2 cellular contexts compared by ENCODE assay signal in the genomic region with DNA sequence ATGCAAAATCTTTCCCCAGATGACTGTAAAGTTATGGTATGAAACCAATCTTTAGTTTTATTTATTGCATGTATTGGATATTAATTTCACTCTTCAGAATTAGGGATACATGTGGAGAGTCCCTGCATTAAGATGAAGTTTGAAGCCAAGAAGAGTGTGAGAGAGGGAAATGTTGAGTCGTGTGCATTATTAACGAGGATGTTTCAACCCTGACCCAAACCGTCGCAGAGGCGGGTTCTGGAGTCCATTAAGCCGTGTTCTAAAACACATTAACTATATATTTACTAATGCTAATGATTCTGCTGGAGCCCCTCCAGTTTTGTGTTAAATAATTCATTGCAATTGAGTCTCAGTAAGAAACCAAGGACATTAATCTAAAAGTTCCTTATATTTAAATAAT.
TF ChIP-seq lines count a peak whose summit lies in the region.

No MANE protein-coding gene starts in this region.

TF ChIP-seq in liver, 16 proteins besides CTCF, POLR2A, EP300 and RAD21:
- TF ChIP-seq ATF3 (IDR thresholded peaks at IDR 0.05) (no peak), HNF4A (conservative IDR thresholded peaks at IDR 0.05) (no peak), TAF1 (conservative IDR thresholded peaks at IDR 0.05) (no peak), GABPA (IDR thresholded peaks at IDR 0.05 in 1 of 2, conservative IDR thresholded peaks at IDR 0.05 in 1 of 2) (no peak), HNF4G (IDR thresholded peaks at IDR 0.05) (no peak)
- TF ChIP-seq, protein P1, sequence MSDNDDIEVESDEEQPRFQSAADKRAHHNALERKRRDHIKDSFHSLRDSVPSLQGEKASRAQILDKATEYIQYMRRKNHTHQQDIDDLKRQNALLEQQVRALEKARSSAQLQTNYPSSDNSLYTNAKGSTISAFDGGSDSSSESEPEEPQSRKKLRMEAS (IDR thresholded peaks at IDR 0.05), result no peak
- TF ChIP-seq, protein P2, sequence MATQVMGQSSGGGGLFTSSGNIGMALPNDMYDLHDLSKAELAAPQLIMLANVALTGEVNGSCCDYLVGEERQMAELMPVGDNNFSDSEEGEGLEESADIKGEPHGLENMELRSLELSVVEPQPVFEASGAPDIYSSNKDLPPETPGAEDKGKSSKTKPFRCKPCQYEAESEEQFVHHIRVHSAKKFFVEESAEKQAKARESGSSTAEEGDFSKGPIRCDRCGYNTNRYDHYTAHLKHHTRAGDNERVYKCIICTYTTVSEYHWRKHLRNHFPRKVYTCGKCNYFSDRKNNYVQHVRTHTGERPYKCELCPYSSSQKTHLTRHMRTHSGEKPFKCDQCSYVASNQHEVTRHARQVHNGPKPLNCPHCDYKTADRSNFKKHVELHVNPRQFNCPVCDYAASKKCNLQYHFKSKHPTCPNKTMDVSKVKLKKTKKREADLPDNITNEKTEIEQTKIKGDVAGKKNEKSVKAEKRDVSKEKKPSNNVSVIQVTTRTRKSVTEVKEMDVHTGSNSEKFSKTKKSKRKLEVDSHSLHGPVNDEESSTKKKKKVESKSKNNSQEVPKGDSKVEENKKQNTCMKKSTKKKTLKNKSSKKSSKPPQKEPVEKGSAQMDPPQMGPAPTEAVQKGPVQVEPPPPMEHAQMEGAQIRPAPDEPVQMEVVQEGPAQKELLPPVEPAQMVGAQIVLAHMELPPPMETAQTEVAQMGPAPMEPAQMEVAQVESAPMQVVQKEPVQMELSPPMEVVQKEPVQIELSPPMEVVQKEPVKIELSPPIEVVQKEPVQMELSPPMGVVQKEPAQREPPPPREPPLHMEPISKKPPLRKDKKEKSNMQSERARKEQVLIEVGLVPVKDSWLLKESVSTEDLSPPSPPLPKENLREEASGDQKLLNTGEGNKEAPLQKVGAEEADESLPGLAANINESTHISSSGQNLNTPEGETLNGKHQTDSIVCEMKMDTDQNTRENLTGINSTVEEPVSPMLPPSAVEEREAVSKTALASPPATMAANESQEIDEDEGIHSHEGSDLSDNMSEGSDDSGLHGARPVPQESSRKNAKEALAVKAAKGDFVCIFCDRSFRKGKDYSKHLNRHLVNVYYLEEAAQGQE (IDR thresholded peaks at IDR 0.05), result no peak

TF ChIP-seq in HepG2, 621 proteins besides CTCF, POLR2A, EP300 and RAD21:
- no peak for TF ChIP-seq DNMT3B (CRISPR knock-in tag; conservative IDR thresholded peaks at IDR 0.05)
- TF ChIP-seq ATF1 (CRISPR knock-in tag; IDR thresholded peaks at IDR 0.05), result no peak
- no peak for TF ChIP-seq NFIB (CRISPR knock-in tag; IDR thresholded peaks at IDR 0.05; ENCODE audit: borderline replicate concordance)
- no peak for TF ChIP-seq ZNF550 (CRISPR knock-in tag; IDR thresholded peaks at IDR 0.05; ENCODE audit: borderline replicate concordance)
- TF ChIP-seq HMG20B (CRISPR knock-in tag; conservative IDR thresholded peaks at IDR 0.05), result no peak
- TF ChIP-seq, protein P3, sequence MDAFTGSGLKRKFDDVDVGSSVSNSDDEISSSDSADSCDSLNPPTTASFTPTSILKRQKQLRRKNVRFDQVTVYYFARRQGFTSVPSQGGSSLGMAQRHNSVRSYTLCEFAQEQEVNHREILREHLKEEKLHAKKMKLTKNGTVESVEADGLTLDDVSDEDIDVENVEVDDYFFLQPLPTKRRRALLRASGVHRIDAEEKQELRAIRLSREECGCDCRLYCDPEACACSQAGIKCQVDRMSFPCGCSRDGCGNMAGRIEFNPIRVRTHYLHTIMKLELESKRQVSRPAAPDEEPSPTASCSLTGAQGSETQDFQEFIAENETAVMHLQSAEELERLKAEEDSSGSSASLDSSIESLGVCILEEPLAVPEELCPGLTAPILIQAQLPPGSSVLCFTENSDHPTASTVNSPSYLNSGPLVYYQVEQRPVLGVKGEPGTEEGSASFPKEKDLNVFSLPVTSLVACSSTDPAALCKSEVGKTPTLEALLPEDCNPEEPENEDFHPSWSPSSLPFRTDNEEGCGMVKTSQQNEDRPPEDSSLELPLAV (CRISPR knock-in tag; conservative IDR thresholded peaks at IDR 0.05; ENCODE audit: low read depth), result no peak
TF ChIP-seq in HepG2: peak in this region for 0.
